Comparison of ENCODE assay signal across 10 cellular contexts in genomic region chr19:12794936-12795335, GRCh38. TPM values are rescaled to one million over a fixed set of nuclear protein-coding genes. Genes with fewer than 3 reads are reported as not detected.
A peak's percentile ranks its signal among the peaks of the same experiment; 100 is the strongest.
DNase-seq lines count a peak whose midpoint lies in the region; ATAC-seq, FAIRE-seq and TF ChIP-seq lines count a peak whose summit lies in the region.
"Had no signal": no experiment of that assay in that cellular context is flagged by ENCODE, and none has a peak within 500 bp of the region (broad histone marks: within the 10 kb centered on the region; RNA-seq: fewer than 3 reads in every experiment).

No MANE protein-coding gene starts in this region.

- no peak overlapping the region for H3K27ac ChIP-seq in GM23338 (ENCODE audit: low read depth)
- H3K27ac ChIP-seq in VCaP: peak overlapping the region; percentile 91
- H3K27ac ChIP-seq in esophagus muscularis mucosa (replicated peaks in 1 of 4): peak overlapping the region; percentile 97 to 99 (median 99)
- H3K27ac ChIP-seq in skin epidermis: peak overlapping the region in 19 of 21 experiments; percentile 43 to 100 (median 98)

- H3F3A ChIP-seq in GM23338 (replicated peaks; ENCODE audit: low read depth): peaks cover 29% of the 10 kb centered on the region

- H3K36me3 ChIP-seq in GM23338 (ENCODE audit: insufficient read depth): peaks cover 7% of the 10 kb centered on the region; the same call in 1 of the 2 replicates
- H3K36me3 ChIP-seq in esophagus muscularis mucosa: peaks cover 6 to 37% (median 21%) of the 10 kb centered on the region in 4 donors

- H3K27me3 ChIP-seq in GM23338 (ENCODE audit: insufficient read depth): peaks cover 27% of the 10 kb centered on the region
- no peaks in the 10 kb centered on the region for H3K27me3 ChIP-seq in esophagus muscularis mucosa

- H3K79me2 ChIP-seq in GM23338 (replicated peaks; ENCODE audit: insufficient read depth): no peaks in the 10 kb centered on the region

- H3K4me2 ChIP-seq in GM23338: no peak overlapping the region

- no peak overlapping the region for H2AFZ ChIP-seq in GM23338

- ATAC-seq in GM23338 (no peak), HG02588 (IDR thresholded peaks at IDR 0.05; ENCODE audit: unreplicated experiment) (no peak)

- peaks cover 0 to 3% (median 0%) of the 10 kb centered on the region in 4 donors for H3K9me3 ChIP-seq in esophagus muscularis mucosa

- no peak for TF ChIP-seq EP300 in esophagus muscularis mucosa (IDR thresholded peaks at IDR 0.05)

- DNase-seq in GM23338 (ENCODE audit: low spot score) (no peak), esophagus muscularis mucosa (ENCODE audit: extremely low spot score) (no peak), GM03348 (ENCODE audit: low spot score) (no peak), RCC 7860 (ENCODE audit: low spot score) (no peak)
- DNase-seq: activated CD4-positive, alpha-beta T cell treated with anti-CD3 and anti-CD28 coated beads, Interleukin-2, amount 50 U/mL, for 48 hours; NCI-H146 had no signal

- H3K4me1 Mint-ChIP-seq in GM23338: peaks cover 24% of the 10 kb centered on the region

- no peak for TF ChIP-seq POLR2A in esophagus muscularis mucosa (IDR thresholded peaks at IDR 0.05; ENCODE audit: low read depth)

- peaks cover 3% of the 10 kb centered on the region; the same call in 2 of the 3 replicates for H3K9me3 Mint-ChIP-seq in GM23338

- no peak for FAIRE-seq in RCC 7860 (lab: Jason Lieb, UNC)
- FAIRE-seq: colon had no signal

- WGBS in esophagus muscularis mucosa: 92% methylated on average over 9 of the region's 9 CpGs

- no peak for TF ChIP-seq CTCF in GM23338 (conservative IDR thresholded peaks at IDR 0.05; ENCODE audit: low read depth in 2 of 2)
- TF ChIP-seq CTCF in VCaP (conservative IDR thresholded peaks at IDR 0.05): no peak
- no peak for TF ChIP-seq CTCF in esophagus muscularis mucosa (IDR thresholded peaks at IDR 0.05)

- no peaks in the 10 kb centered on the region for H4K20me1 ChIP-seq in GM23338 (replicated peaks; ENCODE audit: insufficient read depth)

- H3K4me1 ChIP-seq in GM23338 (ENCODE audit: insufficient read depth) (peaks cover 27% of the 10 kb centered on the region), esophagus muscularis mucosa (peaks cover 21 to 39% (median 38%) of the 10 kb centered on the region in 4 donors)

- H3K27ac Mint-ChIP-seq in GM23338: no peak overlapping the region

- peaks cover 38% of the 10 kb centered on the region for H3K27me3 Mint-ChIP-seq in GM23338 (ENCODE audit: insufficient read depth, low read depth, poor library complexity)

- 0 out of 3 replicates have a peak overlapping the region, but pooled peaks have one; percentile 72 for H3K4me3 Mint-ChIP-seq in GM23338

- H3K36me3 Mint-ChIP-seq in GM23338 (ENCODE audit: low read depth): peaks cover 38% of the 10 kb centered on the region

- H3K9me2 ChIP-seq in GM23338 (ENCODE audit: insufficient read depth): no peaks in the 10 kb centered on the region

- H3K4me3 ChIP-seq in GM23338 (no peak overlapping the region), esophagus muscularis mucosa (no peak overlapping the region), skin epidermis (peak overlapping the region in 1 of 7 experiments; percentile 57)

- intact Hi-C loops in esophagus muscularis mucosa (cut with DNase I): loop anchor here (5.0 kb wide), 1 partner anchor 33 kb away; no protein-coding TSS in a partner anchor

TF ChIP-seq in GM23338, 12 proteins besides CTCF, POLR2A, EP300 and RAD21:
- TF ChIP-seq CREB1 (CRISPR knock-in tag; IDR thresholded peaks at IDR 0.05; ENCODE audit: low read depth) (no peak), NANOG (IDR thresholded peaks at IDR 0.05; ENCODE audit: borderline replicate concordance) (no peak), JUNB (IDR thresholded peaks at IDR 0.05; ENCODE audit: unreplicated experiment) (no peak), ETS1 (IDR thresholded peaks at IDR 0.05) (no peak), ZNF114 (CRISPR knock-in tag; IDR thresholded peaks at IDR 0.05) (no peak), STAT1 (IDR thresholded peaks at IDR 0.05; ENCODE audit: unreplicated experiment) (no peak), EZH2phosphoT487 (IDR thresholded peaks at IDR 0.05; ENCODE audit: unreplicated experiment) (no peak)

RNA-seq across cellular contexts. Expression of gene JUNB, which starts 3.6 kb away (rescaled TPM):
- total RNA-seq in GM23338 (2014; rRNA removed; shearing (Covaris generic)): 16.0 and 20.2 TPM in 2 replicates
- polyA plus RNA-seq in GM23338 (2016; fragmentation: Nextera tagmentation; extraction: Ambion mirVana): 7.7 and 7.8 TPM in 2 replicates
- 1,000 to 10,000 TPM in 1 of 4 donors, 100 to 1,000 TPM in 2, 10 to 100 TPM in 1; 82.2 to 1,609 (median 182) TPM for total RNA-seq in esophagus muscularis mucosa

RNA-seq across cellular contexts. Expression of gene PRDX2, which starts 6.7 kb away (rescaled TPM):
- 465 and 486 TPM in 2 replicates for total RNA-seq in GM23338 (2014; rRNA removed; shearing (Covaris generic))
- polyA plus RNA-seq in GM23338 (2016; fragmentation: Nextera tagmentation; extraction: Ambion mirVana): 314 and 346 TPM in 2 replicates
- 100 to 1,000 TPM; 236 to 275 (median 250) TPM for total RNA-seq in esophagus muscularis mucosa

RNA-seq across cellular contexts. Expression of gene THSD8, which starts 6.9 kb away (rescaled TPM):
- total RNA-seq in GM23338 (2014; rRNA removed; shearing (Covaris generic)): 0.38 TPM in 1 of 2 replicates, not detected in the other
- 38.5 and 42.2 TPM in 2 replicates for polyA plus RNA-seq in GM23338 (2016; fragmentation: Nextera tagmentation; extraction: Ambion mirVana)
- total RNA-seq in esophagus muscularis mucosa: under 1 TPM in 1 of 4 donors, not detected in 3; 0.65 TPM

RNA-seq across cellular contexts. Expression of gene RNASEH2A, which starts 11.4 kb away (rescaled TPM):
- 62.6 and 68.2 TPM in 2 replicates for total RNA-seq in GM23338 (2014; rRNA removed; shearing (Covaris generic))
- 39.4 and 40.5 TPM in 2 replicates for polyA plus RNA-seq in GM23338 (2016; fragmentation: Nextera tagmentation; extraction: Ambion mirVana)
- total RNA-seq in esophagus muscularis mucosa: 1 to 10 TPM; 2.7 to 6.6 (median 4.2) TPM

RNA-seq across cellular contexts. Expression of gene HOOK2, which starts 19.6 kb away (rescaled TPM):
- total RNA-seq in GM23338 (2014; rRNA removed; shearing (Covaris generic)): 85.3 and 86.4 TPM in 2 replicates
- polyA plus RNA-seq in GM23338 (2016; fragmentation: Nextera tagmentation; extraction: Ambion mirVana): 46.9 and 56.9 TPM in 2 replicates
- total RNA-seq in esophagus muscularis mucosa: 10 to 100 TPM in 3 of 4 donors, 1 to 10 TPM in 1; 7.1 to 17.0 (median 12.6) TPM
